In genomic region chr4:177596035-177596434, GRCh38 we compare ENCODE assay signal across 9 cellular contexts.
DNase-seq lines count a peak whose midpoint lies in the region; ATAC-seq, FAIRE-seq and TF ChIP-seq lines count a peak whose summit lies in the region.
"Had no signal": no experiment of that assay in that cellular context is flagged by ENCODE, and none has a peak within 500 bp of the region (broad histone marks: within the 10 kb centered on the region; RNA-seq: fewer than 3 reads in every experiment).

No MANE protein-coding gene starts in this region.

- TF ChIP-seq RAD21 in A549 (conservative IDR thresholded peaks at IDR 0.05 in 1 of 2, IDR thresholded peaks at IDR 0.05 in 1 of 2) = no peak

- H3K9ac ChIP-seq in keratinocyte (ENCODE audit: control insufficient read depth, extremely low read depth, insufficient read depth, low read length) = no peak overlapping the region

- no peaks in the 10 kb centered on the region for H3K9me1 ChIP-seq in keratinocyte (ENCODE audit: control insufficient read depth, extremely low read depth, insufficient read depth, low read length)

- POLR2A ChIA-PET in A549 (lab: Yijun Ruan, JAX) = no interaction called here

- FAIRE-seq in A549 (lab: Jason Lieb, UNC) = no peak
- peak; percentile 94 for FAIRE-seq in keratinocyte (lab: Jason Lieb, UNC)
- no peak for FAIRE-seq in urothelium cell line (lab: Jason Lieb, UNC)
- FAIRE-seq: TTC549 had no signal

- dilution Hi-C loops in keratinocyte (cut with MboI; ENCODE audit: extremely low pct_ligation_motif_present, low sequenced_read_pairs) = no loop called here

- 14% methylated on average over 3 of the region's 4 CpGs for WGBS in A549 (ENCODE audit: missing lambda C conversion rate)

- no peak overlapping the region for H2AFZ ChIP-seq in keratinocyte (ENCODE audit: control insufficient read depth, low read length)

- TF ChIP-seq EP300 in A549 (IDR thresholded peaks at IDR 0.05) = no peak

- no peak for TF ChIP-seq POLR2A in A549 (IDR thresholded peaks at IDR 0.05; ENCODE audit: low read length)

- peak; percentile 90 to 99 for ATAC-seq in A549
- ATAC-seq in HG03432 (IDR thresholded peaks at IDR 0.05; ENCODE audit: unreplicated experiment) = peak; percentile 86
- no peak for ATAC-seq in HG03439 (IDR thresholded peaks at IDR 0.05; ENCODE audit: unreplicated experiment)
- no peak for ATAC-seq in GM21390 (IDR thresholded peaks at IDR 0.05; ENCODE audit: unreplicated experiment)

- no peaks in the 10 kb centered on the region for H3K27me3 ChIP-seq in keratinocyte (ENCODE audit: control insufficient read depth, extremely low read depth, insufficient read depth, low read length)

- H3K4me3 ChIP-seq in A549 (no peak overlapping the region), keratinocyte (ENCODE audit: control insufficient read depth in 2 of 3, extremely low read depth in 1 of 3, insufficient read depth in 2 of 3, low read depth in 1 of 3, low read length in 3 of 3) (no peak overlapping the region)

- CTCF ChIA-PET in A549 (lab: Yijun Ruan, JAX) = no interaction called here

- H3K9me3 ChIP-seq in A549 (no peaks in the 10 kb centered on the region), keratinocyte (ENCODE audit: control insufficient read depth, low read depth, low read length) (no peaks in the 10 kb centered on the region)

- peak; percentile 48 to 62 for DNase-seq in A549 (ENCODE audit: low read depth in 1 of 2, low spot score in 1 of 2)
- peak; percentile 44 to 63 for DNase-seq in activated T-cell treated with anti-CD3 and anti-CD28 coated beads, Interleukin-2, amount 50 U/mL, for 48 hours
- DNase-seq in keratinocyte (ENCODE audit: low read depth, low spot score) = peak; percentile 38
- DNase-seq in urothelium cell line (ENCODE audit: low spot score) = peak; percentile 87
- DNase-seq in COR-L47 (lab: John Stamatoyannopoulos, UW) = no peak

- no peak overlapping the region for H3K27ac ChIP-seq in A549
- H3K27ac ChIP-seq in keratinocyte (ENCODE audit: control insufficient read depth, insufficient read depth, low read length) = no peak overlapping the region

- H4K20me1 ChIP-seq in keratinocyte (ENCODE audit: control insufficient read depth, extremely low read depth, insufficient read depth, low read length) = no peaks in the 10 kb centered on the region

- H3K36me3 ChIP-seq in keratinocyte (ENCODE audit: control insufficient read depth in 2 of 2, extremely low read depth in 1 of 2, insufficient read depth in 2 of 2, low read length in 2 of 2) = no peaks in the 10 kb centered on the region

- no peak for TF ChIP-seq CTCF in A549 (IDR thresholded peaks at IDR 0.05)
- no peak for TF ChIP-seq CTCF in keratinocyte (optimal IDR thresholded peaks at IDR 0.05 in 1 of 3, IDR thresholded peaks at IDR 0.05 in 1 of 3, conservative IDR thresholded peaks at IDR 0.05 in 1 of 3; ENCODE audit: extremely low read depth in 1 of 3, insufficient read depth in 2 of 3, low read length in 3 of 3)

- H3K79me2 ChIP-seq in keratinocyte (ENCODE audit: control insufficient read depth, insufficient read depth, low read length) = no peaks in the 10 kb centered on the region

- H3K4me1 ChIP-seq in A549 (peaks cover 11% of the 10 kb centered on the region), keratinocyte (ENCODE audit: control insufficient read depth, extremely low read depth, insufficient read depth, low read length) (peaks cover 8% of the 10 kb centered on the region)

- H3K4me2 ChIP-seq in A549 (no peak overlapping the region), keratinocyte (ENCODE audit: control insufficient read depth, extremely low read depth, insufficient read depth, low read depth, low read length) (peak overlapping the region; percentile 31)

TF ChIP-seq in A549, 52 proteins besides CTCF, POLR2A, EP300 and RAD21:
- TF ChIP-seq FOSL2 (IDR thresholded peaks at IDR 0.05) (peak; percentile 86), FOSL2 (CRISPR knock-in tag; IDR thresholded peaks at IDR 0.05) (peak; percentile 89), JUNB (IDR thresholded peaks at IDR 0.05) (peak; percentile 67; the same call in 1 of the 2 replicates), CEBPB (IDR thresholded peaks at IDR 0.05) (0 out of 4 replicates have a peak, but pooled peaks of 1 of the 2 experiments have one; percentile 25), TP53 (CRISPR knock-in tag; IDR thresholded peaks at IDR 0.05) (no peak)

Comparison
In these comparisons a context has a peak if more than half of its experiments do, and no peak if none do; other contexts are left out.
1. ATAC-seq: peak in A549 (2 of 2) and HG03432 (single experiment); none in HG03439 (single experiment) and GM21390 (single experiment).